31 cellular contexts compared by ENCODE assay signal in genomic region chr9:94676446-94677148, GRCh38. TPM values are rescaled to one million over a fixed set of nuclear protein-coding genes. Genes with fewer than 3 reads are reported as not detected.
"Had no signal": no experiment of that assay in that cellular context is flagged by ENCODE, and none has a peak within 500 bp of the region (broad histone marks: within the 10 kb centered on the region; RNA-seq: fewer than 3 reads in every experiment).

No MANE protein-coding gene starts in this region.

- H3K27ac ChIP-seq: colonic mucosa, epithelial cell of prostate, ovary, psoas muscle, stomach had no signal

- H3K4me1 Mint-ChIP-seq: naive thymus-derived CD8-positive, alpha-beta T cell had no signal

- H3K9me3 ChIP-seq: colonic mucosa, gastrocnemius medialis, heart left ventricle, ovary, psoas muscle, stomach, thyroid gland, vagina had no signal

- H3K27me3 ChIP-seq: colonic mucosa, gastrocnemius medialis, heart left ventricle, hepatocyte, ovary, stomach, thyroid gland, vagina had no signal

- H3K4me1 ChIP-seq: colonic mucosa had no signal

- H3K27ac Mint-ChIP-seq: dendritic cell treated with granulocyte-macrophage colony-stimulating factor and Interleukin-4, amounts not matched to agents 40 ng/mL and 50 ng/mL, for 4 days; endodermal cell; naive thymus-derived CD8-positive, alpha-beta T cell had no signal

- DNase-seq: colonic mucosa; effector CD8-positive, alpha-beta T cell; endodermal cell; foreskin fibroblast; gastrocnemius medialis; heart left ventricle; kidney; mesendoderm; midbrain; naive thymus-derived CD8-positive, alpha-beta T cell; nephron progenitor cell; nucleus accumbens; ovary; posterior cingulate gyrus; psoas muscle; right cardiac atrium; small intestine; stimulated activated CD4-positive, alpha-beta T cell treated with anti-CD3 and anti-CD28 coated beads, Interleukin-12 subunit alpha, Interleukin-12 subunit beta, amount 100 ng/mL, for 4 hours; stimulated activated CD4-positive, alpha-beta T cell treated with anti-CD3 and anti-CD28 coated beads, Interleukin-1b, Interleukin-23, amount 100 ng/mL, for 48 hours; stimulated activated CD4-positive, alpha-beta T cell treated with anti-CD3 and anti-CD28 coated beads, Interleukin-4, amount 100 ng/mL, for 1 hour; stimulated activated CD8-positive, alpha-beta memory T cell treated with anti-CD3 and anti-CD28 coated beads, Interleukin-4, amount 100 ng/mL, for 48 hours; stimulated activated naive CD4-positive, alpha-beta T cell treated with Interleukin-2 at 50 U/mL for 16 hours; stomach; thyroid gland; trophoblast cell had no signal

- FAIRE-seq: kidney, small intestine had no signal

- H3K9me3 Mint-ChIP-seq: naive thymus-derived CD8-positive, alpha-beta T cell; nephron progenitor cell had no signal

- H3K4me3 Mint-ChIP-seq: dendritic cell treated with granulocyte-macrophage colony-stimulating factor and Interleukin-4, amounts not matched to agents 40 ng/mL and 50 ng/mL, for 4 days; endodermal cell; naive thymus-derived CD8-positive, alpha-beta T cell; nephron progenitor cell had no signal

- H3K4me3 ChIP-seq: colonic mucosa, gastrocnemius medialis, heart left ventricle, hepatocyte, lung, ovary, psoas muscle, stomach, thyroid gland, vagina had no signal

- H2AFZ ChIP-seq: hepatocyte had no signal

- H3K79me2 ChIP-seq: hepatocyte had no signal

- H3K36me3 ChIP-seq: colonic mucosa, gastrocnemius medialis, heart left ventricle, ovary, stomach, thyroid gland, vagina had no signal

- H3K4me2 ChIP-seq: hepatocyte had no signal

- H3K36me3 Mint-ChIP-seq: naive thymus-derived CD8-positive, alpha-beta T cell had no signal

RNA-seq across cellular contexts. Expression of gene FBP1, which starts 37.3 kb away (rescaled TPM):
- total RNA-seq: temporal lobe had no signal
